ENCODE assay signal across 10 cellular contexts in genomic region chr4:47499705-47500104, GRCh38. TPM values are rescaled to one million over a fixed set of nuclear protein-coding genes. Genes with fewer than 3 reads are reported as not detected.
DNase-seq lines count a peak whose midpoint lies in the region; ATAC-seq, FAIRE-seq and TF ChIP-seq lines count a peak whose summit lies in the region.
"Had no signal": no experiment of that assay in that cellular context is flagged by ENCODE, and none has a peak within 500 bp of the region (broad histone marks: within the 10 kb centered on the region; RNA-seq: fewer than 3 reads in every experiment).

No MANE protein-coding gene starts in this region.

- intact Hi-C loops in uterus (cut with DNase I; ENCODE audit: low total_unique reads): no loop called here

- DNase-seq in fibroblast of villous mesenchyme (ENCODE audit: low read depth) (peak; percentile 23), uterus (no peak), RCC 7860 (ENCODE audit: low spot score) (no peak)
- DNase-seq: activated T-cell treated with anti-CD3 and anti-CD28 coated beads, Interleukin-2, amount 50 U/mL, for 72 hours; CD4-positive, alpha-beta T cell; NCI-H2171; stimulated activated CD4-positive, alpha-beta T cell treated with anti-CD3 and anti-CD28 coated beads, Interleukin-4, amount 100 ng/mL, for 1 hour had no signal

- TF ChIP-seq POLR2A in uterus (IDR thresholded peaks at IDR 0.05): no peak

- peaks cover 0 to 5% of the 10 kb centered on the region in 2 donors for H3K4me1 ChIP-seq in uterus

- no peaks in the 10 kb centered on the region for H3K36me3 ChIP-seq in uterus

- H3K9me3 ChIP-seq in uterus: no peaks in the 10 kb centered on the region

- FAIRE-seq in RCC 7860 (lab: Jason Lieb, UNC): no peak

- no peaks in the 10 kb centered on the region for H3K27me3 ChIP-seq in uterus

- ATAC-seq in GM18858 (IDR thresholded peaks at IDR 0.05; ENCODE audit: unreplicated experiment): peak; percentile 32
- peak; percentile 42 for ATAC-seq in HG03354 (IDR thresholded peaks at IDR 0.05; ENCODE audit: poor library complexity, severe bottlenecking, unreplicated experiment)
- no peak for ATAC-seq in GM18907 (IDR thresholded peaks at IDR 0.05; ENCODE audit: unreplicated experiment)
- ATAC-seq: activated T-cell treated with anti-CD3 and anti-CD28 coated beads, Interleukin-2, amount 50 U/mL, for 72 hours had no signal

- TF ChIP-seq CTCF in fibroblast of villous mesenchyme (IDR thresholded peaks at IDR 0.05; ENCODE audit: insufficient read depth, low read depth, low read length) (no peak), uterus (IDR thresholded peaks at IDR 0.05) (no peak)

- H3K4me3 ChIP-seq in fibroblast of villous mesenchyme (ENCODE audit: low read depth, low read length): no peak overlapping the region
- no peak overlapping the region for H3K4me3 ChIP-seq in uterus

- peak overlapping the region in 1 of 2 donors; percentile 68 for H3K27ac ChIP-seq in uterus

RNA-seq across cellular contexts. Expression of gene ATP10D, which starts 14.6 kb away (rescaled TPM):
- total RNA-seq in fibroblast of villous mesenchyme (43.8 and 58.3 TPM in 2 replicates), uterus (10 to 100 TPM; 17.4 to 52.6 (median 27.3) TPM)

RNA-seq across cellular contexts. Expression of gene COMMD8, which starts 36.2 kb away (rescaled TPM):
- 24.8 and 39.3 TPM in 2 replicates for total RNA-seq in fibroblast of villous mesenchyme
- 10 to 100 TPM in 3 of 4 donors, 1 to 10 TPM in 1; 6.9 to 21.2 (median 15.0) TPM for total RNA-seq in uterus
